ENCODE assay signal across 8 cellular contexts in the genomic region with DNA sequence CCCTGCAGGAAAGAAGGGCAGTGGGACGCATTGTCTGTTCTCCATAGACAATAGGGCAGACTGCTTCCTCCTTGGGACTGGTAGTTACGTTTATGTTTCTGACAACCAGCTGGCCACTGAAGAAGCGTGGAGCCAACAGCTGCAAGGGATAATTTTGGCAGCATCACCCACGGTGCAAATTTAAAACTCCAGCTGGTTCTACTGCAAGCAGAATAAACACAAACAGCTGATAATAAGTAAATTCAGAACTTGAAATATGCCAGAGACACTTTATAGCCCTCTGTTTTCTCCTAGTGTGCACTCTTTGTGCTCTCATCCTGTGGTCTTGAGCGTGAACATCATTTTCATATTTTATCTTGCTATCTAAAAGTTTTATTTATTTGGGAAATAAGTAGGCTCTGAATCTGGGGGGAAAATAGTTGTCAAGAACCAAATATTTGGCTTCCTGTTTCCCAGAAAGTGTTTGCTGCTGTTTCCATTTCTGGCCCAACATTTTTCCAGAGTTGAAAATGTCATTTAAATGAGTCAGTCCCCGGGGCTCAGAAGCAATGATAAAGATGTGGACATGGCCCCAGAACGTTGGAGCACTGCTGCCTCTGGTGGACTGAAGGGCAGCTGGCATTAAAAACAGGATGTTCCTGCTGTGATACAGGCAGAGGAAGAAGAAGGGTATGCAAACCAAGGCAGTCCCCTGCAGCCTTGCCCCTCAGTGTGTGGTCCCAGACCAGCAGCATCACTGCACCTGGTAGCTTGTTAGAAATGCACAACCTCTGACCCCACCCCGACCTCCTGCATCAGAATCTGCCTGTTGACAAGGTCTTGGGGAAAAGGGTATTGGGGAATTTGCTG. TPM values are rescaled to one million over a fixed set of nuclear protein-coding genes. Genes with fewer than 3 reads are reported as not detected.
DNase-seq lines count a peak whose midpoint lies in the region; ATAC-seq and TF ChIP-seq lines count a peak whose summit lies in the region.

No MANE protein-coding gene starts in this region.

- no peaks in the 10 kb centered on the region for H3K36me3 Mint-ChIP-seq in activated T-cell treated with anti-CD3 and anti-CD28 coated beads, Interleukin-2, amount 50 U/mL, for 4 hours (ENCODE audit: insufficient read depth)

- no peak overlapping the region for H3K4me3 Mint-ChIP-seq in activated T-cell treated with anti-CD3 and anti-CD28 coated beads, Interleukin-2, amount 50 U/mL, for 4 hours

- H3K27me3 ChIP-seq in DND-41 (ENCODE audit: insufficient read depth, low read length, poor library complexity) = no peaks in the 10 kb centered on the region

- ATAC-seq in DND-41 (ENCODE audit: insufficient read depth, low read depth) (peak; percentile 67), mucosa of descending colon (peak; percentile 44), GM21367 (IDR thresholded peaks at IDR 0.05; ENCODE audit: unreplicated experiment) (no peak)
- no peak for ATAC-seq in activated T-cell treated with anti-CD3 and anti-CD28 coated beads, Interleukin-2, amount 50 U/mL, for 4 hours

- DNase-seq in DND-41 (peak; percentile 27), NCI-H446 (lab: John Stamatoyannopoulos, UW) (peak; percentile 13 to 43), coronary artery (ENCODE audit: low spot score) (peak; percentile 84), mucosa of descending colon (no peak), NCI-H2029 treated with DMSO at 0.1 percent for 48 hours (lab: John Stamatoyannopoulos, UW) (no peak)
- DNase-seq in activated T-cell treated with anti-CD3 and anti-CD28 coated beads, Interleukin-2, amount 50 U/mL, for 4 hours = no peak
- DNase-seq in stimulated activated CD8-positive, alpha-beta memory T cell treated with anti-CD3 and anti-CD28 coated beads, Interleukin-4, amount 100 ng/mL, for 48 hours = no peak

- H2AFZ ChIP-seq in DND-41 (ENCODE audit: low read depth, low read length) = no peak overlapping the region

- no peaks in the 10 kb centered on the region for H3K4me1 Mint-ChIP-seq in activated T-cell treated with anti-CD3 and anti-CD28 coated beads, Interleukin-2, amount 50 U/mL, for 4 hours (ENCODE audit: low read depth)

- H3K9me3 ChIP-seq in DND-41 (ENCODE audit: insufficient read depth, low read length, severe bottlenecking) (no peaks in the 10 kb centered on the region), mucosa of descending colon (no peaks in the 10 kb centered on the region)

- peaks cover 3% of the 10 kb centered on the region for H3K27me3 Mint-ChIP-seq in activated T-cell treated with anti-CD3 and anti-CD28 coated beads, Interleukin-2, amount 50 U/mL, for 4 hours (ENCODE audit: low read depth)

- H3K4me3 ChIP-seq in DND-41 (ENCODE audit: low read depth in 1 of 2, low read length in 2 of 2) (no peak overlapping the region), coronary artery (peak overlapping the region; percentile 37), mucosa of descending colon (no peak overlapping the region)

- no peaks in the 10 kb centered on the region for H3K36me3 ChIP-seq in DND-41 (ENCODE audit: insufficient read depth, low read length)
- no peaks in the 10 kb centered on the region for H3K36me3 ChIP-seq in mucosa of descending colon (ENCODE audit: low read depth)

- intact Hi-C loops in mucosa of descending colon (cut with DNase I, micrococcal nuclease) = no loop called here

- no peak overlapping the region for H3K4me2 ChIP-seq in DND-41 (ENCODE audit: insufficient read depth, low read length)

- H3K27ac ChIP-seq in DND-41 (ENCODE audit: low read length) (no peak overlapping the region; the same call in 1 of the 2 replicates), coronary artery (peak overlapping the region; percentile 71 to 94)

- H3K4me1 ChIP-seq in DND-41 (ENCODE audit: insufficient read depth, low read length) (peaks cover 30% of the 10 kb centered on the region), mucosa of descending colon (ENCODE audit: low read depth) (no peaks in the 10 kb centered on the region)

- no peaks in the 10 kb centered on the region for H3K79me2 ChIP-seq in DND-41 (ENCODE audit: insufficient read depth, low read length)

- no peak overlapping the region for H3K9ac ChIP-seq in DND-41 (ENCODE audit: low read depth, low read length)

- TF ChIP-seq CTCF in DND-41 (IDR thresholded peaks at IDR 0.05; ENCODE audit: borderline replicate concordance, extremely low read depth, low read length, poor library complexity, severe bottlenecking) (peak; percentile 62), coronary artery (IDR thresholded peaks at IDR 0.05) (peak; percentile 51), mucosa of descending colon (IDR thresholded peaks at IDR 0.05) (no peak)

- no peaks in the 10 kb centered on the region for H3K9me3 Mint-ChIP-seq in activated T-cell treated with anti-CD3 and anti-CD28 coated beads, Interleukin-2, amount 50 U/mL, for 4 hours

- H4K20me1 ChIP-seq in DND-41 (ENCODE audit: insufficient read depth, low read length) = no peaks in the 10 kb centered on the region

RNA-seq across cellular contexts. Expression of gene THBD, which starts 12.5 kb away (rescaled TPM):
- total RNA-seq in mucosa of descending colon = 1 to 10 TPM; 1.8 to 8.8 (median 5.9) TPM
- total RNA-seq in activated T-cell treated with anti-CD3 and anti-CD28 coated beads, Interleukin-2, amount 50 U/mL, for 4 hours = under 1 TPM in 2 of 3 donors, not detected in 1; 0.05 to 0.08 TPM

RNA-seq across cellular contexts. Expression of gene CD93, which starts 24.2 kb away (rescaled TPM):
- total RNA-seq in mucosa of descending colon = 10 to 100 TPM in 2 of 3 donors, 1 to 10 TPM in 1; 7.6 to 24.2 (median 20.1) TPM
- total RNA-seq in activated T-cell treated with anti-CD3 and anti-CD28 coated beads, Interleukin-2, amount 50 U/mL, for 4 hours = under 1 TPM; 0.18 to 0.76 (median 0.30) TPM

RNA-seq across cellular contexts. Expression of gene SSTR4, which starts 26.8 kb away (rescaled TPM):
- total RNA-seq in mucosa of descending colon = under 1 TPM in 1 of 3 donors, not detected in 2; 0.19 TPM
- not detected for total RNA-seq in activated T-cell treated with anti-CD3 and anti-CD28 coated beads, Interleukin-2, amount 50 U/mL, for 4 hours

Comparison
In these comparisons a context has a peak if more than half of its experiments do, and no peak if none do; other contexts are left out.
1. ATAC-seq: peak in DND-41 (single experiment) and mucosa of descending colon (single experiment); none in activated T-cell treated with anti-CD3 and anti-CD28 coated beads, Interleukin-2, amount 50 U/mL, for 4 hours (0 of 2) and GM21367 (single experiment).
2. DNase-seq: peak in DND-41 (single experiment), NCI-H446 (2 of 2) and coronary artery (single experiment); none in mucosa of descending colon (0 of 3), activated T-cell treated with anti-CD3 and anti-CD28 coated beads, Interleukin-2, amount 50 U/mL, for 4 hours (single experiment), stimulated activated CD8-positive, alpha-beta memory T cell treated with anti-CD3 and anti-CD28 coated beads, Interleukin-4, amount 100 ng/mL, for 48 hours (single experiment) and NCI-H2029 treated with DMSO at 0.1 percent for 48 hours (single experiment).
3. RNA of gene CD93, which starts 24.2 kb away (total RNA-seq): 7.6 to 24.2 TPM in mucosa of descending colon; 0.18 to 0.76 TPM in activated T-cell treated with anti-CD3 and anti-CD28 coated beads, Interleukin-2, amount 50 U/mL, for 4 hours; every median in the first group is over 4 times any median in the second.